ENCODE assay signal across 8 cellular contexts in genomic region chr14:72519543-72519942, GRCh38.
DNase-seq lines count a peak whose midpoint lies in the region; ATAC-seq, FAIRE-seq and TF ChIP-seq lines count a peak whose summit lies in the region.

No MANE protein-coding gene starts in this region.

- TF ChIP-seq POLR2A in H54 (IDR thresholded peaks at IDR 0.05; ENCODE audit: low read depth, low read length) = no peak

- peaks cover 9% of the 10 kb centered on the region for H3K27me3 Mint-ChIP-seq in activated CD8-positive, alpha-beta memory T cell treated with anti-CD3 and anti-CD28 coated beads, Interleukin-2, amount 10 ng/mL, durations not matched to agents 7 days and 5 days

- H3K79me2 ChIP-seq in OCI-LY7 (ENCODE audit: insufficient read depth, low read depth, low read length) = no peaks in the 10 kb centered on the region

- H3K27ac Mint-ChIP-seq in activated CD8-positive, alpha-beta memory T cell treated with anti-CD3 and anti-CD28 coated beads, Interleukin-2, amount 10 ng/mL, durations not matched to agents 7 days and 5 days = peak overlapping the region; percentile 98

- no peak for DNase-seq in activated CD8-positive, alpha-beta memory T cell treated with anti-CD3 and anti-CD28 coated beads, Interleukin-2, amount 10 ng/mL, durations not matched to agents 7 days and 5 days
- no peak for DNase-seq in activated CD8-positive, alpha-beta memory T cell treated with anti-CD3 and anti-CD28 coated beads, Interleukin-2, amount 50 U/mL, for 48 hours
- DNase-seq in OCI-LY7 (ENCODE audit: low spot score) = no peak
- DNase-seq in stimulated activated CD4-positive, alpha-beta T cell treated with anti-CD3 and anti-CD28 coated beads, Interleukin-4, amount 100 ng/mL, for 24 hours = peak; percentile 29
- DNase-seq in foreskin keratinocyte = no peak
- DNase-seq in H54 (ENCODE audit: insufficient read length, low spot score) = no peak
- no peak for DNase-seq in NCI-H2171 treated with DMSO at 0.1 percent for 48 hours (lab: John Stamatoyannopoulos, UW)

- peaks cover 28% of the 10 kb centered on the region for H3K36me3 Mint-ChIP-seq in activated CD8-positive, alpha-beta memory T cell treated with anti-CD3 and anti-CD28 coated beads, Interleukin-2, amount 10 ng/mL, durations not matched to agents 7 days and 5 days

- peaks cover 78% of the 10 kb centered on the region for H3K4me1 Mint-ChIP-seq in activated CD8-positive, alpha-beta memory T cell treated with anti-CD3 and anti-CD28 coated beads, Interleukin-2, amount 10 ng/mL, durations not matched to agents 7 days and 5 days

- H3K27ac ChIP-seq in OCI-LY7 (ENCODE audit: low read depth, low read length, poor library complexity, severe bottlenecking) = peak overlapping the region; percentile 67
- no peak overlapping the region for H3K27ac ChIP-seq in foreskin keratinocyte

- peaks cover 9% of the 10 kb centered on the region for H3K27me3 ChIP-seq in foreskin keratinocyte

- intact Hi-C loops in OCI-LY7 (cut with micrococcal nuclease; ENCODE audit: unreplicated experiment) = loop anchor here (10.0 kb wide), 2 partner anchors 145 to 205 kb away; no protein-coding TSS in a partner anchor

- H3K4me2 ChIP-seq in OCI-LY7 (ENCODE audit: low read length) = peak overlapping the region; percentile 70

- no peak for FAIRE-seq in H54 (lab: Jason Lieb, UNC)

- no peak for TF ChIP-seq CTCF in OCI-LY7 (conservative IDR thresholded peaks at IDR 0.05; ENCODE audit: low read length)
- TF ChIP-seq CTCF in foreskin keratinocyte (conservative IDR thresholded peaks at IDR 0.05) = no peak

- H3K4me1 ChIP-seq in OCI-LY7 (ENCODE audit: insufficient read depth, low read length, poor library complexity, severe bottlenecking) (peaks cover 35% of the 10 kb centered on the region), foreskin keratinocyte (no peaks in the 10 kb centered on the region)

- H2AFZ ChIP-seq in OCI-LY7 (ENCODE audit: low read length) = peak overlapping the region; percentile 76

- peaks cover 17% of the 10 kb centered on the region for H3K9me3 Mint-ChIP-seq in activated CD8-positive, alpha-beta memory T cell treated with anti-CD3 and anti-CD28 coated beads, Interleukin-2, amount 10 ng/mL, durations not matched to agents 7 days and 5 days (ENCODE audit: low read depth)

- no peaks in the 10 kb centered on the region; the same call in 1 of the 2 replicates for H3K36me3 ChIP-seq in OCI-LY7 (ENCODE audit: insufficient read depth, low read length)

- H3K9me3 ChIP-seq in OCI-LY7 (ENCODE audit: low read length) = peaks cover 12% of the 10 kb centered on the region; the same call in 1 of the 2 replicates

- no peaks in the 10 kb centered on the region for H3K9me2 ChIP-seq in OCI-LY7 (ENCODE audit: insufficient read depth, low read length)

- no TSS peak for BruUV-seq in OCI-LY7 (replicated peaks; lab: Mats Ljungman, UMichigan)

- no peak for ATAC-seq in activated CD8-positive, alpha-beta memory T cell treated with anti-CD3 and anti-CD28 coated beads, Interleukin-2, amount 10 ng/mL, durations not matched to agents 7 days and 5 days
- ATAC-seq in HG02885 (IDR thresholded peaks at IDR 0.05; ENCODE audit: poor library complexity, unreplicated experiment) (peak; percentile 15), foreskin keratinocyte (no peak)

- no peaks in the 10 kb centered on the region for H4K20me1 ChIP-seq in OCI-LY7 (ENCODE audit: insufficient read depth, low read length)

- peak overlapping the region; percentile 16 for H3K4me3 Mint-ChIP-seq in activated CD8-positive, alpha-beta memory T cell treated with anti-CD3 and anti-CD28 coated beads, Interleukin-2, amount 10 ng/mL, durations not matched to agents 7 days and 5 days

- POLR2A ChIA-PET in OCI-LY7 (lab: Charles Lee) = interaction anchor here (0.6 to 1.1 kb wide), 2 partner anchors 372 to 385 kb away, joined by 3 read pairs; no protein-coding TSS in a partner anchor

- CTCF ChIA-PET in activated CD8-positive, alpha-beta memory T cell treated with anti-CD3 and anti-CD28 coated beads, Interleukin-2, amount 10 ng/mL, durations not matched to agents 7 days and 5 days (lab: Charles Lee) = interaction anchor here (0.7 to 11.6 kb wide), 8 partner anchors 8 to 389 kb away, joined by 3 to 199 read pairs (median 8); partner anchors contain the start of gene DPF3
- CTCF ChIA-PET in OCI-LY7 (lab: Charles Lee; ENCODE audit: unreplicated experiment) = interaction anchor here (0.5 to 0.6 kb wide), 2 partner anchors 32 to 628 kb away, joined by 3 to 4 read pairs; no protein-coding TSS in a partner anchor

- H3K4me3 ChIP-seq in OCI-LY7 (ENCODE audit: low read depth, low read length, poor library complexity, severe bottlenecking) = peak overlapping the region; percentile 33
